14 cellular contexts compared by ENCODE assay signal in genomic region chr14:29264865-29265264, GRCh38.
DNase-seq lines count a peak whose midpoint lies in the region; ATAC-seq and TF ChIP-seq lines count a peak whose summit lies in the region.
"Had no signal": no experiment of that assay in that cellular context is flagged by ENCODE, and none has a peak within 500 bp of the region (broad histone marks: within the 10 kb centered on the region; RNA-seq: fewer than 3 reads in every experiment).

No MANE protein-coding gene starts in this region.

- H3K9me2 ChIP-seq in GM23248 (ENCODE audit: insufficient read depth): no peaks in the 10 kb centered on the region

- H3K36me3 ChIP-seq in GM23248 (ENCODE audit: low read depth) (no peaks in the 10 kb centered on the region), osteoblast (ENCODE audit: insufficient read depth, low read length) (no peaks in the 10 kb centered on the region)

- H3K27ac ChIP-seq in GM23248: no peak overlapping the region
- no peak overlapping the region for H3K27ac ChIP-seq in osteoblast (ENCODE audit: low read depth, low read length)

- peak; percentile 22 for DNase-seq in GM23248
- peak; percentile 11 for DNase-seq in NCI-H69 (lab: John Stamatoyannopoulos, UW)
- DNase-seq in osteoblast (ENCODE audit: insufficient read length, low spot score, missing footprints): no peak
- no peak for DNase-seq in GF-D8 (lab: John Stamatoyannopoulos, UW)
- DNase-seq: C1 segment of cervical spinal cord; Calu3; CD4-positive, alpha-beta memory T cell; COR-L47; DND-41; GDM1; H7; HCEC 1CT had no signal

- H3K4me3 ChIP-seq in GM23248: no peak overlapping the region
- no peak overlapping the region for H3K4me3 ChIP-seq in osteoblast (ENCODE audit: insufficient read depth, low read length)

- TF ChIP-seq CTCF in osteoblast (IDR thresholded peaks at IDR 0.05; ENCODE audit: extremely low read depth, low read depth, low read length): no peak

- in situ Hi-C loops in GM23248 (cut with MboI): no loop called here

- H3K9me3 ChIP-seq in GM23248 (ENCODE audit: low read depth) (no peaks in the 10 kb centered on the region), osteoblast (ENCODE audit: low read depth, low read length) (no peaks in the 10 kb centered on the region)

- H3K79me2 ChIP-seq in GM23248 (ENCODE audit: insufficient read depth) (no peaks in the 10 kb centered on the region), osteoblast (ENCODE audit: insufficient read depth, low read length) (no peaks in the 10 kb centered on the region)

- H3K27me3 ChIP-seq in GM23248 (replicated peaks; ENCODE audit: insufficient read depth) (no peaks in the 10 kb centered on the region), osteoblast (ENCODE audit: insufficient read depth, low read length) (no peaks in the 10 kb centered on the region)

- no peak for ATAC-seq in HG02884 (IDR thresholded peaks at IDR 0.05; ENCODE audit: unreplicated experiment)
- ATAC-seq in HG02970 (IDR thresholded peaks at IDR 0.05; ENCODE audit: low FRiP score, unreplicated experiment): no peak

- no peaks in the 10 kb centered on the region for H3F3A ChIP-seq in GM23248 (ENCODE audit: insufficient read depth)

- H3K4me1 ChIP-seq in GM23248 (ENCODE audit: insufficient read depth) (peaks cover 16% of the 10 kb centered on the region), osteoblast (ENCODE audit: insufficient read depth, low read length) (peaks cover 12% of the 10 kb centered on the region)

- H3K9ac ChIP-seq in GM23248: no peak overlapping the region

- H3K4me2 ChIP-seq in GM23248 (ENCODE audit: unreplicated experiment): no peak overlapping the region
- peak overlapping the region; percentile 17 for H3K4me2 ChIP-seq in osteoblast (ENCODE audit: insufficient read depth, low read length)

- H2AFZ ChIP-seq in GM23248 (no peak overlapping the region), osteoblast (ENCODE audit: low read length) (peak overlapping the region; percentile 41)

- H4K20me1 ChIP-seq in GM23248 (ENCODE audit: insufficient read depth) (no peaks in the 10 kb centered on the region), osteoblast (ENCODE audit: insufficient read depth, low read length) (no peaks in the 10 kb centered on the region)

- WGBS in GM23248 (ENCODE audit: low coverage in 1 of 2, low lambda C conversion rate in 2 of 2, missing lambda C conversion rate in 2 of 2), 2 experiments: 51 to 67% methylated on average over 4 of the region's 4 CpGs

Comparison
In these comparisons a context has a peak if more than half of its experiments do, and no peak if none do; other contexts are left out.
1. DNase-seq: peak in GM23248 (single experiment) and NCI-H69 (single experiment); none in osteoblast (single experiment) and GF-D8 (single experiment).